In genomic region chr1:185398022-185398421, GRCh38 we compare ENCODE assay signal across 31 cellular contexts.
DNase-seq lines count a peak whose midpoint lies in the region; ATAC-seq and TF ChIP-seq lines count a peak whose summit lies in the region.
"Had no signal": no experiment of that assay in that cellular context is flagged by ENCODE, and none has a peak within 500 bp of the region (broad histone marks: within the 10 kb centered on the region; RNA-seq: fewer than 3 reads in every experiment).

No MANE protein-coding gene starts in this region.

- H3K9ac ChIP-seq in trophoblast cell (ENCODE audit: low read length), result no peak overlapping the region

- H3K4me3 Mint-ChIP-seq in activated CD4-positive, alpha-beta T cell treated with anti-CD3 and anti-CD28 coated beads for 36 hours, result no peak overlapping the region
- no peak overlapping the region for H3K4me3 Mint-ChIP-seq in stimulated activated memory B cell treated with anti-CD40 and anti-IgM and Interleukin-4, amounts not matched to agents 10 μg/mL and 1 μg/mL and 100 μg/mL, for 72 hours
- H3K4me3 Mint-ChIP-seq: activated T-cell treated with anti-CD3 and anti-CD28 coated beads, Interleukin-2, amount 50 U/mL, for 4 hours; effector memory CD8-positive, alpha-beta T cell; naive thymus-derived CD4-positive, alpha-beta T cell; T-cell; type B pancreatic cell had no signal

- peaks cover 2% of the 10 kb centered on the region for H3K79me2 ChIP-seq in trophoblast cell (ENCODE audit: control insufficient read depth, insufficient read depth, low read length, poor library complexity)

- ATAC-seq in activated CD4-positive, alpha-beta T cell treated with anti-CD3 and anti-CD28 coated beads for 36 hours, result peak; percentile 12
- ATAC-seq in GM21576 (IDR thresholded peaks at IDR 0.05; ENCODE audit: unreplicated experiment) (peak; percentile 54), HG03442 (IDR thresholded peaks at IDR 0.05; ENCODE audit: unreplicated experiment) (peak; percentile 55)
- no peak for ATAC-seq in stimulated activated memory B cell treated with anti-CD40 and anti-IgM and Interleukin-4, amounts not matched to agents 10 μg/mL and 1 μg/mL and 100 μg/mL, for 72 hours
- ATAC-seq: A549; activated T-cell treated with anti-CD3 and anti-CD28 coated beads, Interleukin-2, amount 50 U/mL, for 4 hours; effector memory CD8-positive, alpha-beta T cell; esophagus mucosa; gastroesophageal sphincter; naive thymus-derived CD4-positive, alpha-beta T cell; T-cell had no signal

- peaks cover 3% of the 10 kb centered on the region for H3K4me1 Mint-ChIP-seq in activated CD4-positive, alpha-beta T cell treated with anti-CD3 and anti-CD28 coated beads for 36 hours
- no peaks in the 10 kb centered on the region for H3K4me1 Mint-ChIP-seq in stimulated activated memory B cell treated with anti-CD40 and anti-IgM and Interleukin-4, amounts not matched to agents 10 μg/mL and 1 μg/mL and 100 μg/mL, for 72 hours

- peaks cover 1% of the 10 kb centered on the region for H3K9me3 ChIP-seq in trophoblast cell (ENCODE audit: insufficient read depth, low read depth, low read length)
- H3K9me3 ChIP-seq: A549, BE2C, gastroesophageal sphincter, left ventricle myocardium inferior, SJSA1 had no signal

- no peaks in the 10 kb centered on the region for H3K27me3 Mint-ChIP-seq in activated CD4-positive, alpha-beta T cell treated with anti-CD3 and anti-CD28 coated beads for 36 hours
- peaks cover 8% of the 10 kb centered on the region for H3K27me3 Mint-ChIP-seq in stimulated activated memory B cell treated with anti-CD40 and anti-IgM and Interleukin-4, amounts not matched to agents 10 μg/mL and 1 μg/mL and 100 μg/mL, for 72 hours
- H3K27me3 Mint-ChIP-seq: type B pancreatic cell had no signal

- H2BK12ac ChIP-seq in trophoblast cell (ENCODE audit: low read length), result peak overlapping the region; percentile 82

- peaks cover 15% of the 10 kb centered on the region for H3K79me1 ChIP-seq in trophoblast cell (ENCODE audit: low read length)

- no peak overlapping the region for H3K14ac ChIP-seq in trophoblast cell (ENCODE audit: low read length)

- POLR2A ChIA-PET in activated CD4-positive, alpha-beta T cell treated with anti-CD3 and anti-CD28 coated beads for 36 hours (lab: Charles Lee), result no interaction called here

- no peaks in the 10 kb centered on the region for H3K27me3 ChIP-seq in trophoblast cell (ENCODE audit: insufficient read depth, low read length)
- H3K27me3 ChIP-seq: BE2C, gastroesophageal sphincter, SJSA1 had no signal

- H4K91ac ChIP-seq in trophoblast cell (ENCODE audit: low read depth, low read length), result no peak overlapping the region

- no peaks in the 10 kb centered on the region for H3K36me3 ChIP-seq in trophoblast cell (ENCODE audit: control insufficient read depth in 1 of 2, insufficient read depth in 2 of 2, low read length in 2 of 2)
- H3K36me3 ChIP-seq: BE2C, gastroesophageal sphincter, left ventricle myocardium inferior, SJSA1 had no signal

- no peak overlapping the region for H3K23ac ChIP-seq in trophoblast cell (ENCODE audit: low read length)

- no peak for TF ChIP-seq CTCF in GM13977 (IDR thresholded peaks at IDR 0.05; ENCODE audit: extremely low read depth, insufficient read depth, missing control alignments)

- H3K4me1 ChIP-seq in trophoblast cell (ENCODE audit: control insufficient read depth in 1 of 2, insufficient read depth in 2 of 2, low read length in 2 of 2), result peaks cover 3% of the 10 kb centered on the region in 2 experiments
- H3K4me1 ChIP-seq: BE2C, left ventricle myocardium inferior had no signal

- H3K4ac ChIP-seq in trophoblast cell (ENCODE audit: low read depth, low read length), result no peak overlapping the region

- H3K9me3 Mint-ChIP-seq in activated CD4-positive, alpha-beta T cell treated with anti-CD3 and anti-CD28 coated beads for 36 hours (ENCODE audit: low read depth), result no peaks in the 10 kb centered on the region
- H3K9me3 Mint-ChIP-seq in stimulated activated memory B cell treated with anti-CD40 and anti-IgM and Interleukin-4, amounts not matched to agents 10 μg/mL and 1 μg/mL and 100 μg/mL, for 72 hours, result peaks cover 4% of the 10 kb centered on the region
- H3K9me3 Mint-ChIP-seq: activated T-cell treated with anti-CD3 and anti-CD28 coated beads, Interleukin-2, amount 50 U/mL, for 4 hours; effector memory CD8-positive, alpha-beta T cell; T-cell; type B pancreatic cell had no signal

- H3K18ac ChIP-seq in trophoblast cell (ENCODE audit: low read length), result no peak overlapping the region

- CTCF ChIA-PET in activated CD4-positive, alpha-beta T cell treated with anti-CD3 and anti-CD28 coated beads for 36 hours (lab: Charles Lee), result no interaction called here

- H4K12ac ChIP-seq in trophoblast cell (ENCODE audit: low read depth, low read length), result no peak overlapping the region

- H2BK120ac ChIP-seq in trophoblast cell (ENCODE audit: insufficient read depth, low read length, poor library complexity), result peak overlapping the region; percentile 72

- no peak overlapping the region for H2AFZ ChIP-seq in trophoblast cell (ENCODE audit: insufficient read depth, low read length, poor library complexity)

- WGBS in trophoblast cell (ENCODE audit: extremely low coverage, insufficient coverage, insufficient read length), result no CpG with 5 or more reads among the region's 2 CpGs

- H4K8ac ChIP-seq in trophoblast cell (ENCODE audit: low read depth, low read length), result no peak overlapping the region

- intact Hi-C loops in activated CD4-positive, alpha-beta T cell treated with anti-CD3 and anti-CD28 coated beads for 36 hours (cut with DNase I, micrococcal nuclease), result no loop called here

- no peak overlapping the region for H2AK5ac ChIP-seq in trophoblast cell (ENCODE audit: low read length)

- peak; percentile 19 for DNase-seq in activated CD4-positive, alpha-beta T cell treated with anti-CD3 and anti-CD28 coated beads for 36 hours
- no peak for DNase-seq in activated CD4-positive, alpha-beta T cell treated with anti-CD3 and anti-CD28 coated beads for 1 hour
- DNase-seq in trophoblast cell (no peak), H4 (ENCODE audit: low spot score) (no peak), GM13977 (ENCODE audit: low spot score) (no peak)
- DNase-seq: activated CD4-positive, CD25-positive, alpha-beta regulatory T cell; activated naive CD4-positive, alpha-beta T cell; activated T-cell treated with anti-CD3 and anti-CD28 coated beads, Interleukin-2, amount 50 U/mL, for 4 hours; amygdala; BE2C; DMS53; effector memory CD8-positive, alpha-beta T cell; GDM1; GOT3; hypothalamus; IMR-90; left ventricle myocardium inferior; NCI-H1105 treated with DMSO at 0.1 percent for 48 hours; NCI-H2081 treated with DMSO at 0.1 percent for 48 hours; occipital lobe; stimulated activated CD8-positive, alpha-beta memory T cell treated with anti-CD3 and anti-CD28 coated beads, Interleukin-4, amount 100 ng/mL, for 48 hours; T-cell had no signal

- in situ Hi-C loops in GM13977 (cut with MboI; ENCODE audit: low pct_unique_long_range_greater_than_20kb, low sequenced_read_pairs, unreplicated experiment), result no loop called here

- no peak overlapping the region for H2BK5ac ChIP-seq in trophoblast cell (ENCODE audit: low read depth, low read length, poor library complexity)

- H3K4me3 ChIP-seq in trophoblast cell (ENCODE audit: low read depth, low read length), result no peak overlapping the region
- H3K4me3 ChIP-seq: A549, gastroesophageal sphincter, left ventricle myocardium inferior, SJSA1 had no signal

- H3K36me3 Mint-ChIP-seq in activated CD4-positive, alpha-beta T cell treated with anti-CD3 and anti-CD28 coated beads for 36 hours (ENCODE audit: low read depth), result no peaks in the 10 kb centered on the region
- H3K36me3 Mint-ChIP-seq in stimulated activated memory B cell treated with anti-CD40 and anti-IgM and Interleukin-4, amounts not matched to agents 10 μg/mL and 1 μg/mL and 100 μg/mL, for 72 hours, result no peaks in the 10 kb centered on the region
- H3K36me3 Mint-ChIP-seq: T-cell, type B pancreatic cell had no signal

- H3K4me2 ChIP-seq in trophoblast cell (ENCODE audit: low read length), result no peak overlapping the region
- H3K4me2 ChIP-seq: A549 had no signal

- no peak overlapping the region for H3K27ac Mint-ChIP-seq in activated CD4-positive, alpha-beta T cell treated with anti-CD3 and anti-CD28 coated beads for 36 hours
- H3K27ac Mint-ChIP-seq in stimulated activated memory B cell treated with anti-CD40 and anti-IgM and Interleukin-4, amounts not matched to agents 10 μg/mL and 1 μg/mL and 100 μg/mL, for 72 hours, result no peak overlapping the region
- H3K27ac Mint-ChIP-seq: effector memory CD8-positive, alpha-beta T cell; naive thymus-derived CD4-positive, alpha-beta T cell; T-cell; type B pancreatic cell had no signal

- H3K27ac ChIP-seq in trophoblast cell (ENCODE audit: low read depth, low read length), result no peak overlapping the region
- H3K27ac ChIP-seq: A549, gastroesophageal sphincter, left ventricle myocardium inferior, SJSA1 had no signal
